11 cellular contexts compared by ENCODE assay signal in the genomic region with DNA sequence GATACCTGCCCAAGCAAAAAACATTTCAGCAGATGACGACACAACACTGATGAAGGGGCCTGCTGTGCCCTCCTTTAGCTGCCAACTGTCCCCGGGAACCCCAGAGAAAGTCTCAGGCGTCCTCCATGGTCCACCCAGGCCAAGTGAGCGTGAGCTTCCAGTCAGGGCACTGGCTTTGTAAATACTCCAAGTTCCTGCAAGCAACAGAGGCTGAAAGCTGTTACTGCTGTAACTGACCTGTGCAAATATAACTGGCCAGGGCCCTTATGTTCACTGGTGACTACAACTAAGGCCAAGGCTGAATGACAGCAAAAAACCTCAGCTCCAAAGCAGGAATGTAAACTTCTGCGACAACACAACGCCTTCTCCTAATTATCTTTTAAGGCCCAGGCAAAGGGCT. TPM values are rescaled to one million over a fixed set of nuclear protein-coding genes. Genes with fewer than 3 reads are reported as not detected.
DNase-seq lines count a peak whose midpoint lies in the region; ATAC-seq, FAIRE-seq and TF ChIP-seq lines count a peak whose summit lies in the region.
"Had no signal": no experiment of that assay in that cellular context is flagged by ENCODE, and none has a peak within 500 bp of the region (broad histone marks: within the 10 kb centered on the region; RNA-seq: fewer than 3 reads in every experiment).

No MANE protein-coding gene starts in this region.

- DNase-seq in T-helper 1 cell (no peak), ascending aorta (ENCODE audit: low spot score in 2 of 2) (no peak), kidney (peak; percentile 23), MG63 (no peak)
- DNase-seq: NCI-H1105, nucleus accumbens had no signal

- H3K4me3 ChIP-seq in ascending aorta (peak overlapping the region; percentile 21 to 48), kidney (ENCODE audit: low read length in 2 of 2) (no peak overlapping the region), stomach smooth muscle (ENCODE audit: low read length in 2 of 2) (peak overlapping the region in 1 of 2 donors; percentile 44), MG63 (no peak overlapping the region)

- peaks cover 71% of the 10 kb centered on the region for H3K36me3 Mint-ChIP-seq in T-helper 1 cell treated with Interleukin-12 subunit alpha and Interleukin-12 subunit beta and Interleukin-4 antibody, amounts not matched to agents 30 μg/mL and 1 μg/mL, for 36 hours (ENCODE audit: low read depth)

- H3K9me3 ChIP-seq in ascending aorta (no peaks in the 10 kb centered on the region), kidney (ENCODE audit: control insufficient read depth in 1 of 2, low read length in 2 of 2) (no peaks in the 10 kb centered on the region), stomach smooth muscle (ENCODE audit: control insufficient read depth in 2 of 2, low read length in 2 of 2) (no peaks in the 10 kb centered on the region), MG63 (no peaks in the 10 kb centered on the region)

- H3K9ac ChIP-seq in kidney (ENCODE audit: low read length in 2 of 2), result no peak overlapping the region
- H3K9ac ChIP-seq in stomach smooth muscle (ENCODE audit: low read length in 2 of 2), result no peak overlapping the region

- intact Hi-C loops in ascending aorta (cut with DNase I), result no loop called here
- intact Hi-C loops in kidney (cut with DNase I), result no loop called here

- H3K27me3 Mint-ChIP-seq in T-helper 1 cell treated with Interleukin-12 subunit alpha and Interleukin-12 subunit beta and Interleukin-4 antibody, amounts not matched to agents 30 μg/mL and 1 μg/mL, for 36 hours (ENCODE audit: low read depth), result no peaks in the 10 kb centered on the region

- H3K4me1 ChIP-seq in ascending aorta (peaks cover 63 to 97% of the 10 kb centered on the region in 2 donors), kidney (ENCODE audit: control insufficient read depth in 1 of 2, insufficient read depth in 1 of 2, low read depth in 1 of 2, low read length in 2 of 2) (peaks cover 14 to 68% of the 10 kb centered on the region in 2 donors), stomach smooth muscle (ENCODE audit: control insufficient read depth, insufficient read depth, low read length) (peaks cover 94% of the 10 kb centered on the region)

- H3K9me3 Mint-ChIP-seq in T-helper 1 cell treated with Interleukin-12 subunit alpha and Interleukin-12 subunit beta and Interleukin-4 antibody, amounts not matched to agents 30 μg/mL and 1 μg/mL, for 36 hours, result no peaks in the 10 kb centered on the region

- FAIRE-seq in kidney (lab: Jason Lieb, UNC), result no peak

- H3K27ac Mint-ChIP-seq in T-helper 1 cell treated with Interleukin-12 subunit alpha and Interleukin-12 subunit beta and Interleukin-4 antibody, amounts not matched to agents 30 μg/mL and 1 μg/mL, for 36 hours, result peak overlapping the region; percentile 34

- ATAC-seq in GM18502 (IDR thresholded peaks at IDR 0.05; ENCODE audit: poor library complexity, unreplicated experiment), result no peak
- ATAC-seq in GM19455 (IDR thresholded peaks at IDR 0.05; ENCODE audit: unreplicated experiment), result no peak

- peak overlapping the region; percentile 89 to 93 for H3K27ac ChIP-seq in ascending aorta
- H3K27ac ChIP-seq in kidney (ENCODE audit: low read depth in 2 of 2, low read length in 2 of 2), result peak overlapping the region in 1 of 2 donors; percentile 61
- peak overlapping the region; percentile 24 for H3K27ac ChIP-seq in stomach smooth muscle (ENCODE audit: low read length)
- H3K27ac ChIP-seq: 22Rv1 had no signal

- peaks cover 87% of the 10 kb centered on the region for H3K4me1 Mint-ChIP-seq in T-helper 1 cell treated with Interleukin-12 subunit alpha and Interleukin-12 subunit beta and Interleukin-4 antibody, amounts not matched to agents 30 μg/mL and 1 μg/mL, for 36 hours (ENCODE audit: low read depth)

- H3K36me3 ChIP-seq in ascending aorta (peaks cover 43 to 57% of the 10 kb centered on the region in 2 donors), kidney (ENCODE audit: control insufficient read depth in 1 of 2, insufficient read depth in 2 of 2, low read length in 2 of 2) (peaks cover 30 to 37% of the 10 kb centered on the region in 2 donors), stomach smooth muscle (ENCODE audit: control insufficient read depth in 2 of 2, insufficient read depth in 2 of 2, low read length in 2 of 2) (peaks cover 29 to 32% of the 10 kb centered on the region in 2 donors), MG63 (peaks cover 52% of the 10 kb centered on the region)

- TF ChIP-seq CTCF in ascending aorta (IDR thresholded peaks at IDR 0.05) (no peak), kidney (IDR thresholded peaks at IDR 0.05; ENCODE audit: borderline replicate concordance, extremely low read depth, insufficient read depth) (no peak)

- H3K27me3 ChIP-seq in ascending aorta, result no peaks in the 10 kb centered on the region
- no peaks in the 10 kb centered on the region for H3K27me3 ChIP-seq in stomach smooth muscle (ENCODE audit: control insufficient read depth in 1 of 2, insufficient read depth in 2 of 2, low read length in 2 of 2)
- no peaks in the 10 kb centered on the region for H3K27me3 ChIP-seq in MG63

- peak overlapping the region; percentile 26 for H3K4me3 Mint-ChIP-seq in T-helper 1 cell treated with Interleukin-12 subunit alpha and Interleukin-12 subunit beta and Interleukin-4 antibody, amounts not matched to agents 30 μg/mL and 1 μg/mL, for 36 hours

RNA-seq across cellular contexts. Expression of gene WDR1, which starts 8.2 kb away (rescaled TPM):
- total RNA-seq in ascending aorta, result 216 TPM
- total RNA-seq in kidney, result 313 TPM
- polyA plus RNA-seq in kidney (ENCODE audit: insufficient read depth, low read depth, low replicate concordance), result 176 TPM
- total RNA-seq in MG63 (2014; rRNA removed; shearing (Covaris generic); ENCODE audit: low replicate concordance), result 181 and 237 TPM in 2 replicates

Comparison
In these comparisons a context has a peak if more than half of its experiments do, and no peak if none do; other contexts are left out.
1. H3K4me3 ChIP-seq: peak in ascending aorta (2 of 2); none in kidney (0 of 2) and MG63 (single experiment).